Comparison of ENCODE assay signal across 2 cellular contexts in genomic region chr17:82007495-82008257, GRCh38.
TF ChIP-seq lines count a peak whose summit lies in the region.

No MANE protein-coding gene starts in this region.

TF ChIP-seq in SK-N-SH, 30 proteins besides CTCF, POLR2A, EP300 and RAD21 (continued from another document):
- TF ChIP-seq MAX (IDR thresholded peaks at IDR 0.05; ENCODE audit: low read depth) (no peak), ELF1 (IDR thresholded peaks at IDR 0.05) (no peak), TAF1 (IDR thresholded peaks at IDR 0.05; ENCODE audit: borderline replicate concordance, low read depth, low read length) (no peak), MEF2A (IDR thresholded peaks at IDR 0.05; ENCODE audit: borderline replicate concordance, low read depth) (no peak), RCOR1 (IDR thresholded peaks at IDR 0.05; ENCODE audit: low read length) (no peak), SMC3 (IDR thresholded peaks at IDR 0.05; ENCODE audit: low read depth, low read length) (no peak), REST (IDR thresholded peaks at IDR 0.05; ENCODE audit: low read depth, low read length) (no peak), CHD2 (IDR thresholded peaks at IDR 0.05; ENCODE audit: low read length, partially characterized antibody) (no peak), FOSL2 (IDR thresholded peaks at IDR 0.05; ENCODE audit: borderline replicate concordance, low read depth) (no peak), JUND (IDR thresholded peaks at IDR 0.05) (no peak), FOXJ3 (CRISPR knock-in tag; IDR thresholded peaks at IDR 0.05) (no peak), MXI1 (IDR thresholded peaks at IDR 0.05; ENCODE audit: low read depth, low read length) (no peak)
- TF ChIP-seq, protein P1, sequence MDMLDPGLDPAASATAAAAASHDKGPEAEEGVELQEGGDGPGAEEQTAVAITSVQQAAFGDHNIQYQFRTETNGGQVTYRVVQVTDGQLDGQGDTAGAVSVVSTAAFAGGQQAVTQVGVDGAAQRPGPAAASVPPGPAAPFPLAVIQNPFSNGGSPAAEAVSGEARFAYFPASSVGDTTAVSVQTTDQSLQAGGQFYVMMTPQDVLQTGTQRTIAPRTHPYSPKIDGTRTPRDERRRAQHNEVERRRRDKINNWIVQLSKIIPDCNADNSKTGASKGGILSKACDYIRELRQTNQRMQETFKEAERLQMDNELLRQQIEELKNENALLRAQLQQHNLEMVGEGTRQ (IDR thresholded peaks at IDR 0.05; ENCODE audit: borderline replicate concordance, low read depth, low read length) = no peak
- TF ChIP-seq, protein P2, sequence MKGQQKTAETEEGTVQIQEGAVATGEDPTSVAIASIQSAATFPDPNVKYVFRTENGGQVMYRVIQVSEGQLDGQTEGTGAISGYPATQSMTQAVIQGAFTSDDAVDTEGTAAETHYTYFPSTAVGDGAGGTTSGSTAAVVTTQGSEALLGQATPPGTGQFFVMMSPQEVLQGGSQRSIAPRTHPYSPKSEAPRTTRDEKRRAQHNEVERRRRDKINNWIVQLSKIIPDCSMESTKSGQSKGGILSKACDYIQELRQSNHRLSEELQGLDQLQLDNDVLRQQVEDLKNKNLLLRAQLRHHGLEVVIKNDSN (IDR thresholded peaks at IDR 0.05; ENCODE audit: borderline replicate concordance, low read depth) = no peak
- TF ChIP-seq, protein P3, sequence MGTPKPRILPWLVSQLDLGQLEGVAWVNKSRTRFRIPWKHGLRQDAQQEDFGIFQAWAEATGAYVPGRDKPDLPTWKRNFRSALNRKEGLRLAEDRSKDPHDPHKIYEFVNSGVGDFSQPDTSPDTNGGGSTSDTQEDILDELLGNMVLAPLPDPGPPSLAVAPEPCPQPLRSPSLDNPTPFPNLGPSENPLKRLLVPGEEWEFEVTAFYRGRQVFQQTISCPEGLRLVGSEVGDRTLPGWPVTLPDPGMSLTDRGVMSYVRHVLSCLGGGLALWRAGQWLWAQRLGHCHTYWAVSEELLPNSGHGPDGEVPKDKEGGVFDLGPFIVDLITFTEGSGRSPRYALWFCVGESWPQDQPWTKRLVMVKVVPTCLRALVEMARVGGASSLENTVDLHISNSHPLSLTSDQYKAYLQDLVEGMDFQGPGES (IDR thresholded peaks at IDR 0.05; ENCODE audit: low read depth, low read length) = no peak

TF ChIP-seq in SK-N-SH treated with all-trans-retinoic acid at 6 μM for 48 hours, 23 proteins besides CTCF, POLR2A, EP300 and RAD21 (continued from another document):
- TF ChIP-seq CSRNP3 (CRISPR knock-in tag; IDR thresholded peaks at IDR 0.05) (no peak), ZNF70 (CRISPR knock-in tag; IDR thresholded peaks at IDR 0.05) (no peak), TSHZ2 (CRISPR knock-in tag; IDR thresholded peaks at IDR 0.05) (no peak), ESRRG (CRISPR knock-in tag; IDR thresholded peaks at IDR 0.05) (no peak), TOX (CRISPR knock-in tag; IDR thresholded peaks at IDR 0.05; ENCODE audit: borderline replicate concordance) (no peak), CSDC2 (CRISPR knock-in tag; IDR thresholded peaks at IDR 0.05) (no peak), BACH2 (CRISPR knock-in tag; IDR thresholded peaks at IDR 0.05; ENCODE audit: borderline replicate concordance) (no peak), ZNF565 (CRISPR knock-in tag; conservative IDR thresholded peaks at IDR 0.05; ENCODE audit: low read depth) (no peak), SNAI2 (CRISPR knock-in tag; IDR thresholded peaks at IDR 0.05) (no peak), PATZ1 (CRISPR knock-in tag; IDR thresholded peaks at IDR 0.05; ENCODE audit: borderline replicate concordance) (no peak), ISL1 (CRISPR knock-in tag; IDR thresholded peaks at IDR 0.05) (no peak), ZC3H10 (CRISPR knock-in tag; IDR thresholded peaks at IDR 0.05) (no peak), ARNTL (CRISPR knock-in tag; IDR thresholded peaks at IDR 0.05; ENCODE audit: borderline replicate concordance, low read depth) (no peak)
- TF ChIP-seq, protein P4, sequence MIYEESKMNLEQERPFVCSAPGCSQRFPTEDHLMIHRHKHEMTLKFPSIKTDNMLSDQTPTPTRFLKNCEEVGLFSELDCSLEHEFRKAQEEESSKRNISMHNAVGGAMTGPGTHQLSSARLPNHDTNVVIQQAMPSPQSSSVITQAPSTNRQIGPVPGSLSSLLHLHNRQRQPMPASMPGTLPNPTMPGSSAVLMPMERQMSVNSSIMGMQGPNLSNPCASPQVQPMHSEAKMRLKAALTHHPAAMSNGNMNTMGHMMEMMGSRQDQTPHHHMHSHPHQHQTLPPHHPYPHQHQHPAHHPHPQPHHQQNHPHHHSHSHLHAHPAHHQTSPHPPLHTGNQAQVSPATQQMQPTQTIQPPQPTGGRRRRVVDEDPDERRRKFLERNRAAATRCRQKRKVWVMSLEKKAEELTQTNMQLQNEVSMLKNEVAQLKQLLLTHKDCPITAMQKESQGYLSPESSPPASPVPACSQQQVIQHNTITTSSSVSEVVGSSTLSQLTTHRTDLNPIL (CRISPR knock-in tag; IDR thresholded peaks at IDR 0.05; ENCODE audit: low read depth) = no peak
